Comparison of ENCODE assay signal across 27 cellular contexts in the genomic region with DNA sequence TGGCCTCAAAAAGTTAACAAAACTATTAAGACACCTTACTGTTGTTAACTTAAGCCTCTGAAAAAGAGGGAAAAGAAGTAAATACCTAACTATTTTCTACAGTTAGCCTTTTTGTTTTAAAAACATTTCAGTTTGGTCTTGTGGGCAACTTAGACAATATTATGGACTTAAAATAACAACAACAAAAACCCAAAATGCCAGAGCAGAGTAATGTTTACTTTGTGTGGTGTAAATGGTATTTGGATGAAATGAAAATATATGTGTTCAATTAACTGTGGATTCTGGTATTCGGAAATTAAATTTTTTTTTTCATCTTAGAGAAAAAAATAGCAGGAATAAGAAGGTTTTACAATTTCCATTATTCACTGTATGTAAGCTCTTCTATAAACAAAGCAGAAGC.
"Had no signal": no experiment of that assay in that cellular context is flagged by ENCODE, and none has a peak within 500 bp of the region (broad histone marks: within the 10 kb centered on the region; RNA-seq: fewer than 3 reads in every experiment).

No MANE protein-coding gene starts in this region.

- H3K27ac ChIP-seq: coronary artery, esophagus muscularis mucosa, heart right ventricle, left lung, neural progenitor cell, prostate gland, right atrium auricular region, suprapubic skin, transverse colon, upper lobe of right lung, uterus had no signal

- H3K4me1 ChIP-seq: left lung, prostate gland, right atrium auricular region, suprapubic skin, upper lobe of right lung, uterus had no signal

- H3K36me3 ChIP-seq: esophagus muscularis mucosa, heart right ventricle, left lung, neural progenitor cell, prostate gland, right atrium auricular region, suprapubic skin, transverse colon, upper lobe of right lung, uterus had no signal

- H2AFZ ChIP-seq: neural progenitor cell had no signal

- H3K4me3 ChIP-seq: coronary artery, esophagus muscularis mucosa, heart right ventricle, left lung, neural progenitor cell, prostate gland, right atrium auricular region, smooth muscle cell, suprapubic skin, transverse colon, upper lobe of right lung, uterus had no signal

- DNase-seq: dermis blood vessel endothelial cell; effector memory CD4-positive, alpha-beta T cell; foreskin fibroblast; glutamatergic neuron; heart right ventricle; hippocampal formation; left cardiac atrium; left lung; mesenchymal stem cell; midbrain; naive thymus-derived CD4-positive, alpha-beta T cell; stimulated activated CD4-positive, alpha-beta T cell treated with anti-CD3 and anti-CD28 coated beads, Interleukin-12 subunit alpha, Interleukin-12 subunit beta, amount 100 ng/mL, for 4 hours; stimulated activated CD4-positive, alpha-beta T cell treated with anti-CD3 and anti-CD28 coated beads, Interleukin-1b, Interleukin-23, amount 100 ng/mL, for 48 hours; stimulated activated CD4-positive, alpha-beta T cell treated with anti-CD3 and anti-CD28 coated beads, Interleukin-4, amount 100 ng/mL, for 1 hour; stimulated activated CD8-positive, alpha-beta memory T cell treated with anti-CD3 and anti-CD28 coated beads, Interleukin-4, amount 100 ng/mL, for 48 hours; stimulated activated naive CD4-positive, alpha-beta T cell; stimulated activated naive CD8-positive, alpha-beta T cell treated with anti-CD3 and anti-CD28 coated beads, Interleukin-15, amount 100 ng/mL, for 72 hours; transverse colon; upper lobe of right lung; uterus had no signal

- H3K9me3 ChIP-seq: esophagus muscularis mucosa, heart right ventricle, left lung, prostate gland, right atrium auricular region, suprapubic skin, transverse colon, upper lobe of right lung, uterus had no signal

- H3K4me2 ChIP-seq: neural progenitor cell, smooth muscle cell had no signal

- H3K27me3 ChIP-seq: esophagus muscularis mucosa, heart right ventricle, left lung, neural progenitor cell, right atrium auricular region, suprapubic skin, transverse colon, upper lobe of right lung, uterus had no signal
